29 cellular contexts compared by ENCODE assay signal in genomic region chr3:128312271-128312670, GRCh38.
"Had no signal": no experiment of that assay in that cellular context is flagged by ENCODE, and none has a peak within 500 bp of the region (broad histone marks: within the 10 kb centered on the region; RNA-seq: fewer than 3 reads in every experiment).

No MANE protein-coding gene starts in this region.

- H3K27ac Mint-ChIP-seq: activated CD4-positive, alpha-beta T cell treated with anti-CD3 and anti-CD28 coated beads for 36 hours; activated naive CD4-positive, alpha-beta T cell treated with anti-CD3 and anti-CD28 coated beads for 36 hours; activated naive CD8-positive, alpha-beta T cell treated with anti-CD3 and anti-CD28 coated beads, Interleukin-2, amount 10 ng/mL, durations not matched to agents 7 days and 5 days; brain; immature natural killer cell; nephron progenitor cell; stimulated activated naive B cell treated with anti-CD40 and anti-IgM and Interleukin-4, amounts not matched to agents 10 μg/mL and 1 μg/mL and 100 μg/mL, for 72 hours had no signal

- H3K4me1 ChIP-seq: ascending aorta, tibial artery had no signal

- H3K4me3 ChIP-seq: ascending aorta, cardiac muscle cell, ovary, prostate gland, sigmoid colon, stomach, tibial artery had no signal

- H3K36me3 ChIP-seq: ascending aorta, cardiac muscle cell, neutrophil, ovary, prostate gland, sigmoid colon, stomach had no signal

- H3K27me3 Mint-ChIP-seq: activated CD4-positive, alpha-beta T cell treated with anti-CD3 and anti-CD28 coated beads for 36 hours; activated naive CD8-positive, alpha-beta T cell treated with anti-CD3 and anti-CD28 coated beads, Interleukin-2, amount 10 ng/mL, durations not matched to agents 7 days and 5 days; brain; naive B cell; stimulated activated naive B cell treated with anti-CD40 and anti-IgM and Interleukin-4, amounts not matched to agents 10 μg/mL and 1 μg/mL and 100 μg/mL, for 72 hours had no signal

- H3K9me3 Mint-ChIP-seq: activated naive CD4-positive, alpha-beta T cell treated with anti-CD3 and anti-CD28 coated beads for 36 hours; activated naive CD8-positive, alpha-beta T cell treated with anti-CD3 and anti-CD28 coated beads, Interleukin-2, amount 10 ng/mL, durations not matched to agents 7 days and 5 days; brain; immature natural killer cell; naive B cell; nephron progenitor cell; stimulated activated naive B cell treated with anti-CD40 and anti-IgM and Interleukin-4, amounts not matched to agents 10 μg/mL and 1 μg/mL and 100 μg/mL, for 72 hours had no signal

- H3K9me3 ChIP-seq: ascending aorta, neutrophil, ovary, prostate gland, sigmoid colon, stomach, tibial artery had no signal

- H3K36me3 Mint-ChIP-seq: brain had no signal

- H3K27ac ChIP-seq: ascending aorta, cardiac muscle cell, neutrophil, ovary, prostate gland, sigmoid colon, stomach, tibial artery had no signal

- ATAC-seq: activated CD4-positive, alpha-beta T cell treated with anti-CD3 and anti-CD28 coated beads for 36 hours; esophagus mucosa; left lobe of liver; stimulated activated naive B cell treated with anti-CD40 and anti-IgM and Interleukin-4, amounts not matched to agents 10 μg/mL and 1 μg/mL and 100 μg/mL, for 72 hours had no signal

- DNase-seq: activated CD4-positive, alpha-beta T cell treated with anti-CD3 and anti-CD28 coated beads for 36 hours; activated CD4-positive, CD25-positive, alpha-beta regulatory T cell; activated effector memory CD4-positive, alpha-beta T cell treated with anti-CD3 and anti-CD28 coated beads, Interleukin-2, amount 50 U/mL, for 16 hours; activated naive CD4-positive, alpha-beta T cell treated with anti-CD3 and anti-CD28 coated beads for 36 hours; activated naive CD8-positive, alpha-beta T cell treated with anti-CD3 and anti-CD28 coated beads, Interleukin-2, amount 10 ng/mL, durations not matched to agents 7 days and 5 days; cortex of kidney; foreskin fibroblast; hippocampal formation; immature natural killer cell; kidney; mammary epithelial cell; naive B cell; nephron progenitor cell; ovary; retina; sigmoid colon; small intestine; stimulated activated CD4-positive, alpha-beta T cell treated with anti-CD3 and anti-CD28 coated beads, Interleukin-4, amount 100 ng/mL, for 24 hours; stimulated activated naive B cell treated with anti-CD40 and anti-IgM and Interleukin-4, amounts not matched to agents 10 μg/mL and 1 μg/mL and 100 μg/mL, for 72 hours; stomach; T-helper 1 cell; tibial artery had no signal

- H3K27me3 ChIP-seq: ascending aorta, cardiac muscle cell, neutrophil, ovary, sigmoid colon, stomach, tibial artery had no signal

- H3K4me3 Mint-ChIP-seq: activated CD4-positive, alpha-beta T cell treated with anti-CD3 and anti-CD28 coated beads for 36 hours; activated naive CD4-positive, alpha-beta T cell treated with anti-CD3 and anti-CD28 coated beads for 36 hours; activated naive CD8-positive, alpha-beta T cell treated with anti-CD3 and anti-CD28 coated beads, Interleukin-2, amount 10 ng/mL, durations not matched to agents 7 days and 5 days; brain; immature natural killer cell; naive B cell; nephron progenitor cell; stimulated activated naive B cell treated with anti-CD40 and anti-IgM and Interleukin-4, amounts not matched to agents 10 μg/mL and 1 μg/mL and 100 μg/mL, for 72 hours had no signal
